In the genomic region with DNA sequence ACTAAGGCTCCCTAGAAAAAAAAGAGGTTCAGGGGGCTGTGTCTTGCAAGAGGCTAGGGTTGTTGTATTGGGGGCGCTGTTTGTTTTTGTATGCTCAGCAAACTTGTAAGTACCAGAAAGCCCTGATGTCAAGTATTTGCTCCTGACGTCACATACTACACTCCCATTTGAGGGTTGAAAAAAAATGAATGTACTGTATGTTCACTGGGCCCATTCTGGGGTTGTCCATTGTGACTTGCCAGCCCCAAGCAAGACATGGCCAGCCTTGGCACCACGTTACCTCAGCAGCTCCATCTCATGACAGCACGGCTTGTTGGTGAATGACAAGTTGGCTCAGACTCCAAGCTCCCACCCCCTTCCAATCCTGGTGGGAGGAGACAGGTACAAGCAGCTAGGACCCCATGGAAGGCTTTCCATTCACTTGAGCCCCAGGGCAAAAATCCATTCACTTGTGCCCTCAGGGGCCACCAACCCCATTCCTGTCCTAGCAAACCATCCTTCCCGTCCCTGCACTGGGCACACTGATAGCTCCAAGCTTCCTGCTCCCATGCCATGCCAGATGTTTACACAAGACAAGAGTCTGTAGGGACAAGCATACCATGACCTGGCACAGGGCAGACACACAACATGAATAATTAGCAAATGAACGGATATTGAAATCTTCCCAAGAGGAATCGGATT, we compare ENCODE assay signal across 1 cellular context.
A peak's percentile ranks its signal among the peaks of the same experiment; 100 is the strongest.
TF ChIP-seq lines count a peak whose summit lies in the region.

No MANE protein-coding gene starts in this region.

TF ChIP-seq in K562, 482 proteins besides CTCF, POLR2A, EP300 and RAD21:
- TF ChIP-seq CBX8 (IDR thresholded peaks at IDR 0.05; ENCODE audit: borderline replicate concordance, extremely low read depth, low read depth, low read length, poor library complexity, severe bottlenecking), result no peak
- no peak for TF ChIP-seq FIP1L1 (IDR thresholded peaks at IDR 0.05; ENCODE audit: low read depth, low read length, poor library complexity, severe bottlenecking)
- no peak for TF ChIP-seq RBBP5 (IDR thresholded peaks at IDR 0.05; ENCODE audit: borderline replicate concordance, insufficient read depth, low read length, poor library complexity, severe bottlenecking)
- TF ChIP-seq ATF1 (CRISPR knock-in tag; IDR thresholded peaks at IDR 0.05), result no peak
- peak; percentile 26; the same call in 1 of the 2 replicates for TF ChIP-seq ATF1 (tag; IDR thresholded peaks at IDR 0.05)
- TF ChIP-seq ZNF780A (CRISPR knock-in tag; IDR thresholded peaks at IDR 0.05), result no peak
- no peak for TF ChIP-seq LEF1 (IDR thresholded peaks at IDR 0.05)
- TF ChIP-seq ZNF316 (IDR thresholded peaks at IDR 0.05), result peak; percentile 38; the same call in 1 of the 2 replicates
